25 cellular contexts compared by ENCODE assay signal in the genomic region with DNA sequence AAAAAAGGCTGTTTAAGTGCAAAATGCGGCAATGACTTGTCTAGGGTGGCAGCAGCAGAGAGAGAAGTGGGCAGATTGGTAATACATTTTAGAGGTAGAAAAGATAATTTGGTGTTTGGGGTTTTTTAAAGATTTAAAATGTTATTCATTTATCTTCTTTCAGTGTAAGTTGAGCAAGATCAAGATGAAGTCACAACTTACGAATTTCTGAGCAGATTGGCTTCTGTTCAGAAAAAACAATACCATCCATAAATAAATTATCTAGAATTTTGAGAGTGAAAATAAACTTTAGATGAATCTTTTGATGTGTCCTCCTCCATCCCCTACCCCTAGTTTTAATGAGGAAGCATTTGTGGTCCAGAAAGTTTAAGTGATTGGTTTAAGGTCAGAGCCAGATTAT.
"Had no signal": no experiment of that assay in that cellular context is flagged by ENCODE, and none has a peak within 500 bp of the region (broad histone marks: within the 10 kb centered on the region; RNA-seq: fewer than 3 reads in every experiment).

No MANE protein-coding gene starts in this region.

- H3K36me3 Mint-ChIP-seq: activated naive CD8-positive, alpha-beta T cell treated with anti-CD3 and anti-CD28 coated beads, Interleukin-2, amount 10 ng/mL, durations not matched to agents 7 days and 5 days had no signal

- H3K9me3 ChIP-seq: right atrium auricular region, tibial artery had no signal

- H3K27me3 Mint-ChIP-seq: activated CD4-positive, alpha-beta memory T cell treated with anti-CD3 and anti-CD28 coated beads, Interleukin-2, amount 10 ng/mL, durations not matched to agents 7 days and 5 days; activated naive CD8-positive, alpha-beta T cell treated with anti-CD3 and anti-CD28 coated beads, Interleukin-2, amount 10 ng/mL, durations not matched to agents 7 days and 5 days; activated T-cell treated with anti-CD3 and anti-CD28 coated beads, Interleukin-2, amount 50 U/mL, for 24 hours; central memory CD8-positive, alpha-beta T cell; progenitor cell of endocrine pancreas had no signal

- H3K4me1 Mint-ChIP-seq: activated naive CD8-positive, alpha-beta T cell treated with anti-CD3 and anti-CD28 coated beads, Interleukin-2, amount 10 ng/mL, durations not matched to agents 7 days and 5 days; central memory CD8-positive, alpha-beta T cell had no signal

- H3K27ac Mint-ChIP-seq: activated CD4-positive, alpha-beta memory T cell treated with anti-CD3 and anti-CD28 coated beads, Interleukin-2, amount 10 ng/mL, durations not matched to agents 7 days and 5 days; activated naive CD8-positive, alpha-beta T cell treated with anti-CD3 and anti-CD28 coated beads, Interleukin-2, amount 10 ng/mL, durations not matched to agents 7 days and 5 days; activated T-helper 2 cell treated with anti-CD3 and anti-CD28 coated beads, Interferon-gamma antibody, Interleukin-2, Interleukin-4, amounts not matched to agents 10 μg/mL and 5 μg/mL and 100 μg/mL, durations not matched to agents 14 hours and 24 hours and 36 hours had no signal

- H3K4me3 ChIP-seq: lung, right atrium auricular region, tibial artery had no signal

- H3K27ac ChIP-seq: brain microvascular endothelial cell, foreskin keratinocyte, right atrium auricular region had no signal

- H3K27me3 ChIP-seq: brain microvascular endothelial cell, foreskin keratinocyte, right atrium auricular region, tibial artery had no signal

- H3K9me3 Mint-ChIP-seq: activated CD4-positive, alpha-beta memory T cell treated with anti-CD3 and anti-CD28 coated beads, Interleukin-2, amount 10 ng/mL, durations not matched to agents 7 days and 5 days; activated naive CD8-positive, alpha-beta T cell treated with anti-CD3 and anti-CD28 coated beads, Interleukin-2, amount 10 ng/mL, durations not matched to agents 7 days and 5 days; activated T-cell treated with anti-CD3 and anti-CD28 coated beads, Interleukin-2, amount 50 U/mL, for 24 hours; activated T-helper 2 cell treated with anti-CD3 and anti-CD28 coated beads, Interferon-gamma antibody, Interleukin-2, Interleukin-4, amounts not matched to agents 10 μg/mL and 5 μg/mL and 100 μg/mL, durations not matched to agents 14 hours and 24 hours and 36 hours; central memory CD8-positive, alpha-beta T cell had no signal

- H3K4me3 Mint-ChIP-seq: activated CD4-positive, alpha-beta memory T cell treated with anti-CD3 and anti-CD28 coated beads, Interleukin-2, amount 10 ng/mL, durations not matched to agents 7 days and 5 days; activated naive CD8-positive, alpha-beta T cell treated with anti-CD3 and anti-CD28 coated beads, Interleukin-2, amount 10 ng/mL, durations not matched to agents 7 days and 5 days; activated T-cell treated with anti-CD3 and anti-CD28 coated beads, Interleukin-2, amount 50 U/mL, for 24 hours; central memory CD8-positive, alpha-beta T cell had no signal

- ATAC-seq: foreskin keratinocyte, left lobe of liver had no signal

- H3K4me1 ChIP-seq: foreskin keratinocyte, right atrium auricular region had no signal

- DNase-seq: activated CD4-positive, alpha-beta memory T cell treated with anti-CD3 and anti-CD28 coated beads, Interleukin-2, amount 10 ng/mL, durations not matched to agents 7 days and 5 days; activated CD4-positive, alpha-beta T cell treated with anti-CD3 and anti-CD28 coated beads for 48 hours; activated CD4-positive, CD25-positive, alpha-beta regulatory T cell; activated naive CD4-positive, alpha-beta T cell treated with Interleukin-2 at 50 U/mL for 16 hours; activated naive CD8-positive, alpha-beta T cell treated with anti-CD3 and anti-CD28 coated beads, Interleukin-2, amount 10 ng/mL, durations not matched to agents 7 days and 5 days; activated T-cell treated with anti-CD3 and anti-CD28 coated beads, Interleukin-2, amount 50 U/mL, for 24 hours; anterior cingulate cortex; brain microvascular endothelial cell; cortex of kidney; effector CD4-positive, alpha-beta T cell; foreskin keratinocyte; hippocampal formation; islet precursor cell; occipital lobe; stimulated activated CD4-positive, alpha-beta T cell treated with anti-CD3 and anti-CD28 coated beads, Interleukin-2, amount 100 ng/mL, for 24 hours; stimulated activated naive CD4-positive, alpha-beta T cell treated with Interleukin-2 at 50 U/mL for 16 hours; substantia nigra; T1000; tibial artery had no signal
